8 cellular contexts compared by ENCODE assay signal in the genomic region with DNA sequence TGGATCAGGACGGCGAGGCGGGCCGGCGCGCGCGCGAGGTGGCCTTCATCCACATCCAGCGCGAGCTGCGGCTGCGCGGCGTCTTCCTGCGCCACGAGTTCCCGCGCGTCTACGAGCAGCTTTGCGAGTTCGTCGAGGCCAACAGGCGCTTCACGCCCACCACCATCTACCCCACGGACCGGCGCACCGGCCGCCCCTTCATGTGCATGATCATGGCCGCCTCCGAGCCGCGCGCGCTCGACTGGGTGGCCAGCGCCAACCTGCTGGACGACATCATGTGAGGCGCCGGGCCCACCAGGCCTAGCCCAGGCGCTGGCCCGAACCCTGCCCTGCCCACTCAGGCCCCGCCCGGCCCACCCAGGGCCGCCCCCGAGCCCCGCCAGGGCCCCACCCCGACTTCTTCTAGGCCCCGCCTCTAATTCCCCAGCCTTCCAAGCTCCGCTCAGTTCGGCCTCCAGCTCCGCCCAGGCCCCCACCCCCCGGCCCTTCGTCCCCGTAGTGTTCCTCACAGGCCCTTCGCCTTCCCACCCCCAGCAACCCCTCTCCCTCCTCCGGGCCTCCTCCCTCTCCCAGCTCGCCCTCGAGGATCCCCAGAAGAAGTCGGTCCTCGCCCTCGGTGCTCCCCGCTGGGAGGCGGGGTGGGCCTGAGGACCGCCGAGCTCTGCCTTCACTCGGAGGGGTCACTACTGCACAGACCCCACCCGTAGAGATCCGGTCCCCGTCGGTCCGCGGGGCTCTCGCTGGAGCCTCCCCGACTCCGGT. TPM values are rescaled to one million over a fixed set of nuclear protein-coding genes. Genes with fewer than 3 reads are reported as not detected.
A peak's percentile ranks its signal among the peaks of the same experiment; 100 is the strongest.
DNase-seq lines count a peak whose midpoint lies in the region; ATAC-seq and TF ChIP-seq lines count a peak whose summit lies in the region.

No MANE protein-coding gene starts in this region.

- no peaks in the 10 kb centered on the region for H3K36me3 Mint-ChIP-seq in naive B cell

- ATAC-seq in naive B cell (ENCODE audit: low read depth in 2 of 2) (no peak), HG02763 (IDR thresholded peaks at IDR 0.05; ENCODE audit: unreplicated experiment) (no peak)

- peaks cover 17% of the 10 kb centered on the region for H3K36me3 ChIP-seq in HAP-1 (replicated peaks)

- H3K4me1 Mint-ChIP-seq in naive B cell, result peaks cover 15 to 38% (median 19%) of the 10 kb centered on the region in 3 donors

- TF ChIP-seq CTCF in AG04450 (IDR thresholded peaks at IDR 0.05; ENCODE audit: low read depth, low read length), result no peak

- no peak for DNase-seq in AG04450 (ENCODE audit: low read depth, low spot score)
- peak in 1 of 2 experiments; percentile 63 for DNase-seq in HAP-1 (ENCODE audit: low spot score in 2 of 2)
- DNase-seq in SW 1271 (lab: John Stamatoyannopoulos, UW), result peak; percentile 26 to 63
- DNase-seq in epidermal melanocyte (ENCODE audit: insufficient read length, low spot score), result peak; percentile 43
- no peak for DNase-seq in naive B cell
- no peak for DNase-seq in stimulated activated CD4-positive, alpha-beta T cell treated with anti-CD3 and anti-CD28 coated beads, Interleukin-2, amount 100 ng/mL, for 48 hours
- DNase-seq in NK-92 treated with Interleukin-12 subunit alpha and Interleukin-12 subunit beta, amount 100 ng/mL, for 24 hours (lab: John Stamatoyannopoulos, UW), result no peak

- H3K4me3 ChIP-seq in AG04450 (ENCODE audit: low read depth, low read length) (peak overlapping the region; percentile 85), HAP-1 (peak overlapping the region; percentile 75)

- H3K27ac ChIP-seq in AG04450 (ENCODE audit: low read depth, low read length), result peak overlapping the region; percentile 31

- H3K9me3 ChIP-seq in AG04450 (ENCODE audit: control insufficient read depth, insufficient read depth, low read length) (peaks cover 9% of the 10 kb centered on the region), HAP-1 (no peaks in the 10 kb centered on the region)

- CTCF ChIA-PET in AG04450 (lab: Charles Lee), result no interaction called here

- in situ Hi-C loops in HAP-1 (cut with MboI; ENCODE audit: low sequenced_read_pairs), result no loop called here

- peaks cover 27% of the 10 kb centered on the region for H3K4me1 ChIP-seq in HAP-1

- peak overlapping the region in 4 of 6 donors; percentile 28 to 94 (median 86) for H3K27ac Mint-ChIP-seq in naive B cell

- H3K9me3 Mint-ChIP-seq in naive B cell, result peaks cover 0 to 2% (median 0%) of the 10 kb centered on the region in 7 donors

- H3K27me3 ChIP-seq in AG04450 (ENCODE audit: control insufficient read depth, insufficient read depth, low read length) (peaks cover 21% of the 10 kb centered on the region), HAP-1 (ENCODE audit: low read depth) (no peaks in the 10 kb centered on the region)

- peaks cover 4 to 21% (median 10%) of the 10 kb centered on the region in 3 donors for H3K27me3 Mint-ChIP-seq in naive B cell

- POLR2A ChIA-PET in AG04450 (lab: Yijun Ruan, JAX), result interaction anchor here (0.6 to 1.0 kb wide), 2 partner anchors 135 to 462 kb away, joined by 3 read pairs; no protein-coding TSS in a partner anchor

- peak overlapping the region; percentile 86 to 92 (median 88) for H3K4me3 Mint-ChIP-seq in naive B cell

RNA-seq across cellular contexts. Expression of a gene that starts 2.0 kb away (rescaled TPM):
- 91.6 and 116 TPM in 2 replicates for polyA plus RNA-seq in AG04450 (2011; rRNA removed)
- 22.2 and 26.3 TPM in 2 replicates for polyA minus RNA-seq in AG04450 (2011; rRNA and poly(A)+ RNA removed)
- 10 to 100 TPM; 48.0 to 67.7 (median 49.6) TPM for polyA plus RNA-seq in naive B cell (ENCODE audit: low read depth in 6 of 6)

RNA-seq across cellular contexts. Expression of a gene that starts 4.9 kb away (rescaled TPM):
- polyA plus RNA-seq in AG04450 (2011; rRNA removed) (0.63 and 0.86 TPM in 2 replicates), naive B cell (ENCODE audit: low read depth in 6 of 6) (not detected)
- polyA minus RNA-seq in AG04450 (2011; rRNA and poly(A)+ RNA removed), result 0.23 and 0.30 TPM in 2 replicates

RNA-seq across cellular contexts. Expression of a gene that starts 5.0 kb away (rescaled TPM):
- 0.26 and 0.42 TPM in 2 replicates for polyA plus RNA-seq in AG04450 (2011; rRNA removed)
- 0.22 and 0.23 TPM in 2 replicates for polyA minus RNA-seq in AG04450 (2011; rRNA and poly(A)+ RNA removed)
- under 1 TPM in 1 of 6 donors, not detected in 5; 0.08 TPM for polyA plus RNA-seq in naive B cell (ENCODE audit: low read depth in 6 of 6)

RNA-seq across cellular contexts. Expression of a gene that starts 18.9 kb away (rescaled TPM):
- polyA plus RNA-seq in AG04450 (2011; rRNA removed), result 445 and 453 TPM in 2 replicates
- 160 and 189 TPM in 2 replicates for polyA minus RNA-seq in AG04450 (2011; rRNA and poly(A)+ RNA removed)
- polyA plus RNA-seq in naive B cell (ENCODE audit: low read depth in 6 of 6), result 100 to 1,000 TPM; 267 to 324 (median 299) TPM

RNA-seq across cellular contexts. Expression of a gene that starts 39.1 kb away (rescaled TPM):
- polyA plus RNA-seq in AG04450 (2011; rRNA removed), result 6.1 and 6.9 TPM in 2 replicates
- 8.3 and 10.5 TPM in 2 replicates for polyA minus RNA-seq in AG04450 (2011; rRNA and poly(A)+ RNA removed)
- polyA plus RNA-seq in naive B cell (ENCODE audit: low read depth in 6 of 6), result 10 to 100 TPM; 13.2 to 29.9 (median 18.4) TPM

Comparison
In these comparisons a context has a peak if more than half of its experiments do, and no peak if none do; other contexts are left out.
1. DNase-seq: peak in SW 1271 (2 of 2) and epidermal melanocyte (single experiment); none in AG04450 (single experiment), naive B cell (single experiment), stimulated activated CD4-positive, alpha-beta T cell treated with anti-CD3 and anti-CD28 coated beads, Interleukin-2, amount 100 ng/mL, for 48 hours (0 of 2) and NK-92 treated with Interleukin-12 subunit alpha and Interleukin-12 subunit beta, amount 100 ng/mL, for 24 hours (single experiment).